Comparison of ENCODE assay signal across 2 cellular contexts in genomic region chr18:27493182-27493581, GRCh38.
TF ChIP-seq lines count a peak whose summit lies in the region.

No MANE protein-coding gene starts in this region.

TF ChIP-seq in GM23338, 12 proteins besides CTCF, POLR2A, EP300 and RAD21:
- no peak for TF ChIP-seq REST (IDR thresholded peaks at IDR 0.05; ENCODE audit: unreplicated experiment)
- no peak for TF ChIP-seq JUNB (IDR thresholded peaks at IDR 0.05; ENCODE audit: unreplicated experiment)
- TF ChIP-seq ETS1 (IDR thresholded peaks at IDR 0.05) = no peak
- no peak for TF ChIP-seq EZH2phosphoT487 (IDR thresholded peaks at IDR 0.05; ENCODE audit: unreplicated experiment)
- TF ChIP-seq CREB1 (CRISPR knock-in tag; IDR thresholded peaks at IDR 0.05; ENCODE audit: low read depth) = no peak
- TF ChIP-seq STAT1 (IDR thresholded peaks at IDR 0.05; ENCODE audit: unreplicated experiment) = no peak
- TF ChIP-seq NANOG (IDR thresholded peaks at IDR 0.05; ENCODE audit: borderline replicate concordance) = no peak
- TF ChIP-seq EZH2 (IDR thresholded peaks at IDR 0.05; ENCODE audit: low read depth, unreplicated experiment) = no peak
- no peak for TF ChIP-seq ZNF462 (CRISPR knock-in tag; IDR thresholded peaks at IDR 0.05)
- TF ChIP-seq POLR2AphosphoS5 (IDR thresholded peaks at IDR 0.05; ENCODE audit: low read depth) = no peak
- TF ChIP-seq ZNF114 (CRISPR knock-in tag; IDR thresholded peaks at IDR 0.05) = no peak
- no peak for TF ChIP-seq ZNF331 (CRISPR knock-in tag; IDR thresholded peaks at IDR 0.05; ENCODE audit: low read depth)

TF ChIP-seq in H1, 55 proteins besides CTCF, POLR2A, EP300 and RAD21 (continued from another document):
- TF ChIP-seq ATF3 (IDR thresholded peaks at IDR 0.05; ENCODE audit: insufficient read depth, low read depth, low read length) (no peak), PHF8 (conservative IDR thresholded peaks at IDR 0.05; ENCODE audit: low read depth, low read length) (no peak), FOSL1 (IDR thresholded peaks at IDR 0.05; ENCODE audit: insufficient read depth, low read depth, low read length) (no peak), CREB1 (IDR thresholded peaks at IDR 0.05) (no peak), TAF7 (optimal IDR thresholded peaks at IDR 0.05; ENCODE audit: borderline replicate concordance, low read depth, low read length) (no peak), TEAD4 (IDR thresholded peaks at IDR 0.05; ENCODE audit: low read depth, low read length) (no peak), HDAC6 (IDR thresholded peaks at IDR 0.05; ENCODE audit: low read depth, low read length) (no peak)
TF ChIP-seq in H1: peak in this region for 0.
